Comparison of ENCODE assay signal across 8 cellular contexts in genomic region chr12:121628037-121628436, GRCh38. TPM values are rescaled to one million over a fixed set of nuclear protein-coding genes. Genes with fewer than 3 reads are reported as not detected.
DNase-seq lines count a peak whose midpoint lies in the region; ATAC-seq, FAIRE-seq and TF ChIP-seq lines count a peak whose summit lies in the region.

No MANE protein-coding gene starts in this region.

- intact Hi-C loops in GM12878 (cut with micrococcal nuclease; ENCODE audit: unreplicated experiment) (no loop called here), mucosa of descending colon (cut with DNase I, micrococcal nuclease) (loop anchor here in 1 of 2 donors (10.0 kb wide), 1 partner anchor 53 kb away; no protein-coding TSS in a partner anchor), aorta (cut with DNase I) (loop anchor here (5.0 kb wide), 3 partner anchors 44 to 76 kb away; partner anchors contain the start of gene KDM2B (in 1 of the 2)), uterus (cut with DNase I; ENCODE audit: low total_unique reads) (loop anchor here (10.0 kb wide), 1 partner anchor 73 kb away; no protein-coding TSS in a partner anchor), Right ventricle myocardium superior (cut with DNase I) (loop anchor here (5.0 kb wide), 1 partner anchor 76 kb away; no protein-coding TSS in a partner anchor)

- FAIRE-seq in GM12878 (lab: Jason Lieb, UNC), result no peak

- H3K9ac ChIP-seq in KMS-11, result peak overlapping the region; percentile 75; the same call in 1 of the 2 replicates
- H3K9ac ChIP-seq in GM12878 (ENCODE audit: control insufficient read depth, insufficient read depth, low read length), result peak overlapping the region; percentile 89

- under 1% methylated on average over 8 of the region's 8 CpGs for WGBS in GM12878 (ENCODE audit: insufficient coverage, insufficient replicate concordance, low lambda C conversion rate, missing lambda C conversion rate)
- WGBS in aorta, 2 donors, result 77 to 81% methylated on average over 8 of the region's 8 CpGs

- H3K4me1 ChIP-seq in ACC112 (ENCODE audit: control insufficient read depth, insufficient read depth, low read length, unreplicated experiment) (peaks cover 33% of the 10 kb centered on the region), KMS-11 (ENCODE audit: low read depth, poor library complexity, severe bottlenecking) (peaks cover 22% of the 10 kb centered on the region), GM12878 (ENCODE audit: control insufficient read depth, insufficient read depth, low read length) (peaks cover 30% of the 10 kb centered on the region), mucosa of descending colon (ENCODE audit: low read depth) (peaks cover 42% of the 10 kb centered on the region), aorta (ENCODE audit: control insufficient read depth in 1 of 2, insufficient read depth in 2 of 2, low read length in 2 of 2) (no peaks in the 10 kb centered on the region), uterus (no peaks in the 10 kb centered on the region)

- SMC1A ChIA-PET in GM12878 (lab: Charles Lee; ENCODE audit: uncharacterized antibody, unreplicated experiment), result interaction anchor here (0.6 to 6.3 kb wide), 20 partner anchors 9 to 133 kb away, joined by 3 to 60 read pairs (median 5); partner anchors contain the start of genes KDM2B and MORN3

- H3K79me2 ChIP-seq in ACC112 (ENCODE audit: control insufficient read depth, insufficient read depth, low read length, unreplicated experiment), result peaks cover 54% of the 10 kb centered on the region
- H3K79me2 ChIP-seq in KMS-11 (ENCODE audit: insufficient read depth, low read depth), result no peaks in the 10 kb centered on the region; the same call in 1 of the 2 replicates
- peaks cover 60% of the 10 kb centered on the region for H3K79me2 ChIP-seq in GM12878 (ENCODE audit: control insufficient read depth, insufficient read depth, low read length)

- H3K27me3 ChIP-seq in ACC112 (ENCODE audit: insufficient read depth, low read length) (no peaks in the 10 kb centered on the region), KMS-11 (ENCODE audit: insufficient read depth, low read depth) (no peaks in the 10 kb centered on the region), GM12878 (replicated peaks in 1 of 2; ENCODE audit: control insufficient read depth in 2 of 2, insufficient read depth in 2 of 2, low read length in 1 of 2) (no peaks in the 10 kb centered on the region), aorta (ENCODE audit: control insufficient read depth in 1 of 2, insufficient read depth in 2 of 2, low read length in 1 of 2) (no peaks in the 10 kb centered on the region), uterus (no peaks in the 10 kb centered on the region)

- 0 out of 2 replicates have a peak, but pooled peaks have one; percentile 14 for TF ChIP-seq POLR2A in GM12878 (IDR thresholded peaks at IDR 0.05; ENCODE audit: low read depth, low read length)
- no peak for TF ChIP-seq POLR2A in uterus (IDR thresholded peaks at IDR 0.05)

- ATAC-seq in GM12878 (peak; percentile 22), mucosa of descending colon (no peak), HG03521 (IDR thresholded peaks at IDR 0.05; ENCODE audit: unreplicated experiment) (no peak), aorta (ENCODE audit: low FRiP score) (no peak), Right ventricle myocardium superior (ENCODE audit: poor library complexity) (no peak)

- RAD21 ChIA-PET in GM12878 (lab: Charles Lee; ENCODE audit: unreplicated experiment), result interaction anchor here (0.6 to 5.1 kb wide), 18 partner anchors 9 to 166 kb away, joined by 3 to 61 read pairs (median 10); partner anchors contain the start of genes KDM2B, MORN3 and RHOF

- TF ChIP-seq EP300 in GM12878 (IDR thresholded peaks at IDR 0.05; ENCODE audit: borderline replicate concordance in 1 of 2, control insufficient read depth in 1 of 2, low read depth in 2 of 2, low read length in 2 of 2), result no peak

- H2AFZ ChIP-seq in ACC112 (ENCODE audit: low read length, unreplicated experiment) (no peak overlapping the region), KMS-11 (ENCODE audit: low read depth) (no peak overlapping the region), GM12878 (ENCODE audit: control insufficient read depth, low read depth, low read length) (peak overlapping the region; percentile 8)

- in situ Hi-C loops in GM12878 (cut with MboI), result no loop called here

- no peaks in the 10 kb centered on the region for H3K9me3 ChIP-seq in GM12878 (replicated peaks; ENCODE audit: control insufficient read depth, insufficient read depth, low read length)
- H3K9me3 ChIP-seq in mucosa of descending colon, result no peaks in the 10 kb centered on the region
- H3K9me3 ChIP-seq in aorta (ENCODE audit: control insufficient read depth, low read length), result no peaks in the 10 kb centered on the region
- H3K9me3 ChIP-seq in uterus, result no peaks in the 10 kb centered on the region

- H3K36me3 ChIP-seq in ACC112 (ENCODE audit: insufficient read depth, low read length), result no peaks in the 10 kb centered on the region
- no peaks in the 10 kb centered on the region for H3K36me3 ChIP-seq in KMS-11 (ENCODE audit: insufficient read depth)
- no peaks in the 10 kb centered on the region; a peak in 1 of 4 replicates for H3K36me3 ChIP-seq in GM12878 (ENCODE audit: control insufficient read depth in 2 of 2, insufficient read depth in 2 of 2, low read length in 1 of 2)
- H3K36me3 ChIP-seq in mucosa of descending colon (ENCODE audit: low read depth), result no peaks in the 10 kb centered on the region
- H3K36me3 ChIP-seq in aorta (ENCODE audit: control insufficient read depth in 1 of 2, insufficient read depth in 2 of 2, low read length in 1 of 2), result no peaks in the 10 kb centered on the region
- no peaks in the 10 kb centered on the region for H3K36me3 ChIP-seq in uterus

- BruUV-seq in GM12878 (replicated peaks; lab: Mats Ljungman, UMichigan), result no TSS peak

- CTCF ChIA-PET in GM12878 (lab: Yijun Ruan, JAX), result interaction anchor here (0.8 to 7.4 kb wide), 20 partner anchors 9 to 389 kb away, joined by 3 to 80 read pairs (median 6); partner anchors contain the start of gene MORN3

- peak overlapping the region; percentile 78 for H3K4me2 ChIP-seq in KMS-11
- peak overlapping the region; percentile 86 for H3K4me2 ChIP-seq in GM12878 (ENCODE audit: control insufficient read depth, insufficient read depth)

- H3K4me3 ChIP-seq in ACC112 (ENCODE audit: low read depth, low read length), result peak overlapping the region; percentile 93
- no peak overlapping the region for H3K4me3 ChIP-seq in KMS-11 (IDR thresholded peaks at IDR 0.05; ENCODE audit: insufficient read depth, low read depth, low read length)
- H3K4me3 ChIP-seq in GM12878, result peak overlapping the region; percentile 83
- no peak overlapping the region for H3K4me3 ChIP-seq in mucosa of descending colon
- no peak overlapping the region for H3K4me3 ChIP-seq in aorta (ENCODE audit: low read length in 2 of 2)
- no peak overlapping the region for H3K4me3 ChIP-seq in uterus

- peak overlapping the region; percentile 62; the same call in 1 of the 2 replicates for H3K27ac ChIP-seq in ACC112 (ENCODE audit: low read depth, low read length)
- H3K27ac ChIP-seq in KMS-11, result peak overlapping the region; percentile 71; the same call in 1 of the 2 replicates
- peak overlapping the region; percentile 92 for H3K27ac ChIP-seq in GM12878 (ENCODE audit: control insufficient read depth, insufficient read depth)
- no peak overlapping the region for H3K27ac ChIP-seq in aorta (ENCODE audit: low read depth in 1 of 2, low read length in 2 of 2)
- peak overlapping the region in 1 of 2 donors; percentile 91 for H3K27ac ChIP-seq in uterus

- TF ChIP-seq RAD21 in GM12878 (IDR thresholded peaks at IDR 0.05; ENCODE audit: insufficient read depth, low read depth, low read length), result no peak

- POLR2A ChIA-PET in GM12878 (lab: Charles Lee), result interaction anchor here (0.6 to 3.9 kb wide), 19 partner anchors 9 to 105 kb away, joined by 3 to 20 read pairs (median 7); no protein-coding TSS in a partner anchor

- DNase-seq in GM12878 (ENCODE audit: low read depth, low spot score), result no peak
- DNase-seq in mucosa of descending colon, result peak in 2 of 3 donors; percentile 49 to 72
- DNase-seq in aorta, result no peak
- DNase-seq in uterus, result no peak
- DNase-seq in Right ventricle myocardium superior, result no peak

- no peaks in the 10 kb centered on the region for H4K20me1 ChIP-seq in KMS-11 (ENCODE audit: insufficient read depth)
- no peaks in the 10 kb centered on the region for H4K20me1 ChIP-seq in GM12878 (ENCODE audit: control insufficient read depth, insufficient read depth)

- no peak for TF ChIP-seq CTCF in KMS-11 (conservative IDR thresholded peaks at IDR 0.05; ENCODE audit: low read depth, low read length)
- no peak for TF ChIP-seq CTCF in GM12878 (IDR thresholded peaks at IDR 0.05 in 2 of 3, conservative IDR thresholded peaks at IDR 0.05 in 1 of 3; ENCODE audit: control insufficient read depth in 2 of 3, extremely low read depth in 1 of 3, insufficient read depth in 1 of 3, low read depth in 3 of 3, low read length in 3 of 3)
- TF ChIP-seq CTCF in mucosa of descending colon (IDR thresholded peaks at IDR 0.05), result no peak
- TF ChIP-seq CTCF in uterus (IDR thresholded peaks at IDR 0.05), result no peak

RNA-seq across cellular contexts. Expression of gene ORAI1, which starts 1.7 kb away (rescaled TPM):
- 13.1 and 15.8 TPM in 2 replicates for total RNA-seq in GM12878 (2013; cell fraction: nucleolus; rRNA removed)
- 9.7 and 16.4 TPM in 2 replicates for total RNA-seq in GM12878 (2014; rRNA removed)
- 7.1 and 8.2 TPM in 2 replicates for total RNA-seq in GM12878 (2014; rRNA removed; fragmentation: Illumina TruSeq; extraction: Trizol)
- 31.0 and 32.2 TPM in 2 replicates for total RNA-seq in GM12878 (2021)
- 6.5 TPM for polyA plus RNA-seq in GM12878 (2011; ENCODE audit: low read depth)
- 4.8 and 15.3 TPM in 2 replicates for polyA plus RNA-seq in GM12878 (2011; rRNA removed)
- 28.4 and 36.0 TPM in 2 replicates for polyA plus RNA-seq in GM12878 (2011; cell fraction: cytosol; rRNA removed)
- polyA plus RNA-seq in GM12878 (2011; cell fraction: nucleus; rRNA removed), result 20.8 and 24.1 TPM in 2 replicates
- polyA plus RNA-seq in GM12878 (2012), result 21.7 and 23.1 TPM in 2 replicates
- 2.6 and 6.5 TPM in 2 replicates for polyA plus RNA-seq in GM12878 (2014; fragmentation: Illumina TruSeq; extraction: Trizol)
- 1 to 10 TPM; 5.5 to 6.1 TPM for polyA plus RNA-seq in GM12878 (2014; fragmentation: Nextera tagmentation; extraction: Ambion mirVana)
- polyA plus RNA-seq in GM12878 (2014; rRNA removed), result 33.1 and 39.2 TPM in 2 replicates
- polyA plus RNA-seq in GM12878 (2016; fragmentation: Nextera tagmentation; extraction: Ambion mirVana), result 10 to 100 TPM in 1 of 2 experiments, 1 to 10 TPM in 1; 7.7 to 25.1 TPM
- 21.7 and 34.6 TPM in 2 replicates for polyA minus RNA-seq in GM12878 (2011; rRNA and poly(A)+ RNA removed)
- polyA minus RNA-seq in GM12878 (2011; cell fraction: cytosol; rRNA and poly(A)+ RNA removed), result 25.1 and 28.5 TPM in 2 replicates
- polyA minus RNA-seq in GM12878 (2011; cell fraction: nucleus; rRNA and poly(A)+ RNA removed), result 7.7 and 21.1 TPM in 2 replicates
- total RNA-seq in mucosa of descending colon, result 10 to 100 TPM in 2 of 3 donors, 1 to 10 TPM in 1; 8.2 to 17.6 (median 13.6) TPM
- total RNA-seq in aorta, result 10 to 100 TPM; 11.0 to 12.5 TPM
- polyA plus RNA-seq in aorta, result 1 to 10 TPM; 3.6 to 7.1 TPM
- 10 to 100 TPM in 3 of 4 donors, 1 to 10 TPM in 1; 1.8 to 20.0 (median 13.8) TPM for total RNA-seq in uterus
- 9.6 TPM for total RNA-seq in Right ventricle myocardium superior

RNA-seq across cellular contexts. Expression of gene MORN3, which starts 41.4 kb away (rescaled TPM):
- total RNA-seq in GM12878 (2013; cell fraction: nucleolus; rRNA removed), result not detected in 2 replicates
- total RNA-seq in GM12878 (2014; rRNA removed), result 0.11 and 0.17 TPM in 2 replicates
- total RNA-seq in GM12878 (2014; rRNA removed; fragmentation: Illumina TruSeq; extraction: Trizol), result 0.13 and 0.28 TPM in 2 replicates
- 0.15 and 0.19 TPM in 2 replicates for total RNA-seq in GM12878 (2021)
- polyA plus RNA-seq in GM12878 (2011; ENCODE audit: low read depth), result 0.21 TPM
- polyA plus RNA-seq in GM12878 (2011; rRNA removed), result 0.34 and 0.37 TPM in 2 replicates
- polyA plus RNA-seq in GM12878 (2011; cell fraction: cytosol; rRNA removed), result 0.16 and 0.18 TPM in 2 replicates
- polyA plus RNA-seq in GM12878 (2011; cell fraction: nucleus; rRNA removed), result 0.07 and 0.10 TPM in 2 replicates
- polyA plus RNA-seq in GM12878 (2012), result 0.27 and 0.34 TPM in 2 replicates
- 0.11 and 0.18 TPM in 2 replicates for polyA plus RNA-seq in GM12878 (2014; fragmentation: Illumina TruSeq; extraction: Trizol)
- polyA plus RNA-seq in GM12878 (2014; fragmentation: Nextera tagmentation; extraction: Ambion mirVana), result under 1 TPM; 0.24 to 0.31 TPM
- polyA plus RNA-seq in GM12878 (2014; rRNA removed), result 0.08 and 0.11 TPM in 2 replicates
- under 1 TPM; 0.14 to 0.16 TPM for polyA plus RNA-seq in GM12878 (2016; fragmentation: Nextera tagmentation; extraction: Ambion mirVana)
- not detected in 2 replicates for polyA minus RNA-seq in GM12878 (2011; rRNA and poly(A)+ RNA removed)
- not detected in 2 replicates for polyA minus RNA-seq in GM12878 (2011; cell fraction: cytosol; rRNA and poly(A)+ RNA removed)
- polyA minus RNA-seq in GM12878 (2011; cell fraction: nucleus; rRNA and poly(A)+ RNA removed), result not detected in 2 replicates
- total RNA-seq in mucosa of descending colon, result under 1 TPM; 0.17 to 0.35 (median 0.22) TPM
- total RNA-seq in aorta, result under 1 TPM in 1 of 2 donors, not detected in 1; 0.57 TPM
- polyA plus RNA-seq in aorta, result 1 to 10 TPM; 1.3 to 1.4 TPM
- total RNA-seq in uterus, result 1 to 10 TPM in 1 of 4 donors, under 1 TPM in 1, not detected in 2; 0.27 to 1.9 TPM
- 0.11 TPM for total RNA-seq in Right ventricle myocardium superior

RNA-seq across cellular contexts. Expression of gene KDM2B, which starts 47.2 kb away (rescaled TPM):
- total RNA-seq in GM12878 (2013; cell fraction: nucleolus; rRNA removed), result 634 and 686 TPM in 2 replicates
- total RNA-seq in GM12878 (2014; rRNA removed) (57.9 and 62.9 TPM in 2 replicates), GM12878 (2014; rRNA removed; fragmentation: Illumina TruSeq; extraction: Trizol) (33.0 and 34.1 TPM in 2 replicates), GM12878 (2021) (76.3 and 87.6 TPM in 2 replicates), mucosa of descending colon (10 to 100 TPM; 17.9 to 24.5 (median 18.3) TPM), aorta (10 to 100 TPM; 12.8 to 28.0 TPM), uterus (10 to 100 TPM in 3 of 4 donors, 1 to 10 TPM in 1; 6.1 to 78.0 (median 19.8) TPM), Right ventricle myocardium superior (10.3 TPM)
- 76.8 TPM for polyA plus RNA-seq in GM12878 (2011; ENCODE audit: low read depth)
- polyA plus RNA-seq in GM12878 (2011; rRNA removed) (67.9 and 124 TPM in 2 replicates), GM12878 (2014; fragmentation: Illumina TruSeq; extraction: Trizol) (31.7 and 46.7 TPM in 2 replicates), GM12878 (2014; fragmentation: Nextera tagmentation; extraction: Ambion mirVana) (10 to 100 TPM; 13.6 to 14.7 TPM), GM12878 (2014; rRNA removed) (72.8 and 77.4 TPM in 2 replicates), GM12878 (2016; fragmentation: Nextera tagmentation; extraction: Ambion mirVana) (10 to 100 TPM; 31.8 to 34.0 TPM), aorta (10 to 100 TPM in 1 of 2 donors, 1 to 10 TPM in 1; 8.0 to 15.7 TPM)
- polyA plus RNA-seq in GM12878 (2011; cell fraction: cytosol; rRNA removed), result 103 and 121 TPM in 2 replicates
- 380 and 393 TPM in 2 replicates for polyA plus RNA-seq in GM12878 (2011; cell fraction: nucleus; rRNA removed)
- polyA plus RNA-seq in GM12878 (2012), result 81.7 and 83.4 TPM in 2 replicates
- 395 and 503 TPM in 2 replicates for polyA minus RNA-seq in GM12878 (2011; rRNA and poly(A)+ RNA removed)
- polyA minus RNA-seq in GM12878 (2011; cell fraction: cytosol; rRNA and poly(A)+ RNA removed), result 82.7 and 85.4 TPM in 2 replicates
- 171 and 227 TPM in 2 replicates for polyA minus RNA-seq in GM12878 (2011; cell fraction: nucleus; rRNA and poly(A)+ RNA removed)

Comparison
In these comparisons a context has a peak if more than half of its experiments do, and no peak if none do; other contexts are left out.
1. H3K27ac ChIP-seq: peak in ACC112 (single experiment), KMS-11 (single experiment) and GM12878 (single experiment); none in aorta (0 of 2).
2. H3K4me3 ChIP-seq: peak in ACC112 (single experiment) and GM12878 (single experiment); none in KMS-11 (single experiment), mucosa of descending colon (single experiment), aorta (0 of 2) and uterus (0 of 2).
3. DNase-seq: peak in mucosa of descending colon (2 of 3); none in GM12878 (single experiment), aorta (0 of 2), uterus (0 of 2) and Right ventricle myocardium superior (single experiment).